ENCODE assay signal across 29 cellular contexts in the genomic region with DNA sequence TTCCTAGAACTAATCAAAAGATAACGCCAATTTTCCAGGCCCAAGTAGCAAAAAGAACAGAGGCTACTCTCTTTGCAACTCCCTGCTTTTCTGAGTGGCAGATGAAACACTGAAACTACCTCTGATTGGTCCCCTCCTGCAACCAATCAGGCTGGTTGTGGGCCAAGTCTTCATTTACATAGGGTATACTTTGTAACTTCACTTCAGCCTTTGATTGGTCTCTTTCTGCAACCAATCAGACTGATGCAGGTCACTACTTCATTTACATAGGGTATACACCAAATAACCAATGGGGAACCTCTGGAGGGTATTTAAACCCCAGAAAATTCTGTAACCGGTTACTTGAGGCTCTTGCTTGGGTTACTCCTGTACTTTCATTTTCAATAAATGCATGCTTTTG.
"Had no signal": no experiment of that assay in that cellular context is flagged by ENCODE, and none has a peak within 500 bp of the region (broad histone marks: within the 10 kb centered on the region; RNA-seq: fewer than 3 reads in every experiment).

No MANE protein-coding gene starts in this region.

- H3K36me3 ChIP-seq: left ventricle myocardium inferior, pancreas, prostate gland, stomach, thoracic aorta, tibial artery, upper lobe of right lung had no signal

- FAIRE-seq: islet of Langerhans, pancreas, urothelium cell line had no signal

- H3K27ac Mint-ChIP-seq: immature natural killer cell; naive thymus-derived CD4-positive, alpha-beta T cell; natural killer cell treated with Interleukin-12 subunit alpha and Interleukin-12 subunit beta and Interleukin-15 and Interleukin-18, amount 100 ng/mL, for 72 hours; stimulated activated naive B cell treated with anti-CD40 and anti-IgM and Interleukin-4, amounts not matched to agents 10 μg/mL and 1 μg/mL and 100 μg/mL, for 72 hours had no signal

- H3K36me3 Mint-ChIP-seq: immature natural killer cell; naive thymus-derived CD4-positive, alpha-beta T cell; natural killer cell treated with Interleukin-12 subunit alpha and Interleukin-12 subunit beta and Interleukin-15 and Interleukin-18, amount 100 ng/mL, for 72 hours; stimulated activated naive B cell treated with anti-CD40 and anti-IgM and Interleukin-4, amounts not matched to agents 10 μg/mL and 1 μg/mL and 100 μg/mL, for 72 hours had no signal

- ATAC-seq: mucosa of descending colon; naive thymus-derived CD4-positive, alpha-beta T cell; natural killer cell treated with Interleukin-12 subunit alpha and Interleukin-12 subunit beta and Interleukin-15 and Interleukin-18, amount 100 ng/mL, for 72 hours; pancreas; right cardiac atrium; sciatic nerve; stimulated activated naive B cell treated with anti-CD40 and anti-IgM and Interleukin-4, amounts not matched to agents 10 μg/mL and 1 μg/mL and 100 μg/mL, for 72 hours; stimulated activated naive CD8-positive, alpha-beta T cell treated with anti-CD3 and anti-CD28 coated beads, Interleukin-15, Interleukin-2, amounts not matched to agents 100 U/mL and 50 U/mL, for 24 hours; upper lobe of right lung had no signal

- H3K27ac ChIP-seq: left ventricle myocardium inferior, pancreas, prostate gland, skin epidermis, stomach, thoracic aorta, tibial artery, upper lobe of right lung had no signal

- H3K27me3 ChIP-seq: pancreas, stomach, tibial artery, upper lobe of right lung had no signal

- H3K4me1 ChIP-seq: left ventricle myocardium inferior, pancreas, prostate gland, stomach, tibial artery, upper lobe of right lung had no signal

- H3K27me3 Mint-ChIP-seq: natural killer cell treated with Interleukin-12 subunit alpha and Interleukin-12 subunit beta and Interleukin-15 and Interleukin-18, amount 100 ng/mL, for 72 hours; stimulated activated naive B cell treated with anti-CD40 and anti-IgM and Interleukin-4, amounts not matched to agents 10 μg/mL and 1 μg/mL and 100 μg/mL, for 72 hours had no signal

- H3K4me1 Mint-ChIP-seq: immature natural killer cell; stimulated activated naive B cell treated with anti-CD40 and anti-IgM and Interleukin-4, amounts not matched to agents 10 μg/mL and 1 μg/mL and 100 μg/mL, for 72 hours had no signal

- H3K9me3 ChIP-seq: left ventricle myocardium inferior, pancreas, prostate gland, thoracic aorta, tibial artery, upper lobe of right lung had no signal

- H3K4me3 Mint-ChIP-seq: immature natural killer cell; naive thymus-derived CD4-positive, alpha-beta T cell; natural killer cell treated with Interleukin-12 subunit alpha and Interleukin-12 subunit beta and Interleukin-15 and Interleukin-18, amount 100 ng/mL, for 72 hours; stimulated activated naive B cell treated with anti-CD40 and anti-IgM and Interleukin-4, amounts not matched to agents 10 μg/mL and 1 μg/mL and 100 μg/mL, for 72 hours had no signal

- H3K4me3 ChIP-seq: left ventricle myocardium inferior, lung, mucosa of descending colon, pancreas, prostate gland, skin epidermis, stomach, thoracic aorta, tibial artery, upper lobe of right lung had no signal

- DNase-seq: hypothalamus; immature natural killer cell; left ventricle myocardium inferior; mesendoderm; midbrain; mucosa of descending colon; naive thymus-derived CD4-positive, alpha-beta T cell; pancreas; posterior cingulate gyrus; retina; right cardiac atrium; stimulated activated CD4-positive, alpha-beta T cell treated with anti-CD3 and anti-CD28 coated beads, Interleukin-12 subunit alpha, Interleukin-12 subunit beta, amount 100 ng/mL, for 4 hours; stimulated activated CD4-positive, alpha-beta T cell treated with anti-CD3 and anti-CD28 coated beads, Interleukin-15, amount 100 ng/mL, for 24 hours; stimulated activated CD4-positive, alpha-beta T cell treated with anti-CD3 and anti-CD28 coated beads, Interleukin-2, amount 100 ng/mL, for 24 hours; stimulated activated CD4-positive, alpha-beta T cell treated with anti-CD3 and anti-CD28 coated beads, Interleukin-4, amount 100 ng/mL, for 1 hour; stimulated activated naive B cell treated with anti-CD40 and anti-IgM and Interleukin-4, amounts not matched to agents 10 μg/mL and 1 μg/mL and 100 μg/mL, for 72 hours; stimulated activated naive CD8-positive, alpha-beta T cell treated with anti-CD3 and anti-CD28 coated beads, Interleukin-15, Interleukin-2, amounts not matched to agents 100 U/mL and 50 U/mL, for 24 hours; stomach; tibial artery; trophoblast cell; upper lobe of right lung had no signal
